In genomic region chr3:98269846-98270245, GRCh38 we compare ENCODE assay signal across 8 cellular contexts. TPM values are rescaled to one million over a fixed set of nuclear protein-coding genes. Genes with fewer than 3 reads are reported as not detected.
"Had no signal": no experiment of that assay in that cellular context is flagged by ENCODE, and none has a peak within 500 bp of the region (broad histone marks: within the 10 kb centered on the region; RNA-seq: fewer than 3 reads in every experiment).

No MANE protein-coding gene starts in this region.

- H3K27ac ChIP-seq: HL-60 had no signal

- DNase-seq: IMR-90, KBM-7 had no signal

- H3K4me3 ChIP-seq: K562 had no signal

- FAIRE-seq: HTR-8/SVneo, K562 had no signal

- ATAC-seq: K562 had no signal

RNA-seq across cellular contexts. Expression of gene OR5H6, which starts 5.8 kb away (rescaled TPM):
- total RNA-seq: HT-29, HT1080, IMR-90, K562 had no signal
- polyA plus RNA-seq: IgD-negative memory B cell, IMR-90 had no signal

RNA-seq across cellular contexts. Expression of gene OR5H2, which starts 12.5 kb away (rescaled TPM):
- total RNA-seq: HT-29, HT1080, IMR-90, K562 had no signal
- polyA plus RNA-seq: IgD-negative memory B cell, IMR-90, K562 had no signal
